ENCODE assay signal across 18 cellular contexts in genomic region chr5:131082034-131082550, GRCh38.
"Had no signal": no experiment of that assay in that cellular context is flagged by ENCODE, and none has a peak within 500 bp of the region (broad histone marks: within the 10 kb centered on the region; RNA-seq: fewer than 3 reads in every experiment).

No MANE protein-coding gene starts in this region.

- H3K4me1 ChIP-seq: esophagus muscularis mucosa, left lung had no signal

- H3K4me3 ChIP-seq: esophagus muscularis mucosa, left lung had no signal

- DNase-seq: activated CD4-positive, alpha-beta T cell treated with anti-CD3 and anti-CD28 coated beads, Interleukin-2, amount 10 ng/mL, durations not matched to agents 7 days and 5 days; activated CD8-positive, alpha-beta T cell treated with anti-CD3 and anti-CD28 coated beads, Interleukin-2, amount 10 ng/mL, durations not matched to agents 7 days and 5 days; activated naive CD4-positive, alpha-beta T cell treated with Interleukin-2 at 50 U/mL for 16 hours; activated T-cell treated with anti-CD3 and anti-CD28 coated beads, Interleukin-2, amount 50 U/mL, for 24 hours; aorta; cerebellar nuclear complex; cortex of kidney; effector CD4-positive, alpha-beta T cell; head of caudate nucleus; kidney; left lung; midbrain; nephron progenitor cell; occipital lobe; retina; T1000 had no signal

- H3K27me3 ChIP-seq: left lung had no signal

- ATAC-seq: activated CD8-positive, alpha-beta T cell treated with anti-CD3 and anti-CD28 coated beads, Interleukin-2, amount 10 ng/mL, durations not matched to agents 7 days and 5 days; left lung; SK-N-SH treated with all-trans-retinoic acid at 6 μM for 48 hours had no signal

- H3K36me3 ChIP-seq: esophagus muscularis mucosa, left lung had no signal

- H3K27ac ChIP-seq: esophagus muscularis mucosa, left lung had no signal
